In the genomic region with DNA sequence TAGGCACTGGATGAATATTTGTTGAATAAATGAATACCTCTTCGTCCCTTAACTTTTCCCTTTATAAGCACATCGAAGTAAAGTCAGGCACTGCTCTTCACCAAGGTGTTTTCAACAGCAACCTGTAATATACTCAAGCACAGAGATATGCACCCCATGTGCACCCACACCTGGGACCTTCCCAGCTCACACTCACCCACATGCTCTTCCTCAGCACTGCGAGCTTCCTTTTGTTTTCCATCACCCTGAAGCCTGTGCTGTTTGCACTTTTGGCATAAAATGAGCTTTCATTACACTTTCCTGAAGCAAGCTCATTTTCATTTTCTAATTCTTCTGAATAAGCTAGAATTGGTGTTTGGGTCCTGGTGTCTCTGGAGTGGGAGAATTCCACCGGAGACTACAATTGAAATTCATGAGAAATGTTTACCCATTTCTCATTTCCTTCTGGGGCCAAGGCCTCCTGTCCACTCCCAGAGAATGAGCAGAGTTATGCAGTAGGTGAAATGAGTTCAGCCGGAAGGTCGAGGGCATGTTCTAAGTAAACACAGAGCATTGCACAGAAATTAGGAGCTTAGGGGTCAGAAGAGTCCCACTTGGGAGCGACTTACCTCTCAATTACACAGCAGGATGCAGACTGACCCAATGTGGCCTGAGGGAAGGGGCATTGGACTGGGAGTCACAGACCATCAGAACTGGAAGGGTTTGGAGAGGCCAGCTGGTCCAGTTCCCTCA, we compare ENCODE assay signal across 1 cellular context.
A peak's percentile ranks its signal among the peaks of the same experiment; 100 is the strongest.
TF ChIP-seq lines count a peak whose summit lies in the region.

No MANE protein-coding gene starts in this region.

TF ChIP-seq in HepG2, 621 proteins besides CTCF, POLR2A, EP300 and RAD21 (continued from another document and continues in another):
- TF ChIP-seq PATZ1 (CRISPR knock-in tag; IDR thresholded peaks at IDR 0.05) (0 out of 2 replicates have a peak, but pooled peaks have one; percentile 25), TBX3 (IDR thresholded peaks at IDR 0.05; ENCODE audit: borderline replicate concordance) (0 out of 2 replicates have a peak, but pooled peaks have one; percentile 7), HOXA9 (CRISPR knock-in tag; IDR thresholded peaks at IDR 0.05; ENCODE audit: borderline replicate concordance) (no peak), ZNF292 (CRISPR knock-in tag; IDR thresholded peaks at IDR 0.05; ENCODE audit: borderline replicate concordance, low read depth) (peak; percentile 65; the same call in 1 of the 2 replicates), FOXK1 (CRISPR knock-in tag; IDR thresholded peaks at IDR 0.05; ENCODE audit: borderline replicate concordance, low read depth) (peak; percentile 71; the same call in 1 of the 2 replicates), ZEB1 (IDR thresholded peaks at IDR 0.05; ENCODE audit: insufficient replicate concordance, low read depth) (peak; percentile 35), DR1 (CRISPR knock-in tag; IDR thresholded peaks at IDR 0.05) (no peak), HIC2 (CRISPR knock-in tag; IDR thresholded peaks at IDR 0.05; ENCODE audit: low read depth) (no peak), ZNF180 (CRISPR knock-in tag; IDR thresholded peaks at IDR 0.05; ENCODE audit: borderline replicate concordance, low read depth) (no peak), ZZZ3 (CRISPR knock-in tag; IDR thresholded peaks at IDR 0.05; ENCODE audit: borderline replicate concordance) (0 out of 2 replicates have a peak, but pooled peaks have one; percentile 24), DPF2 (CRISPR knock-in tag; IDR thresholded peaks at IDR 0.05; ENCODE audit: borderline replicate concordance, low read depth) (peak; percentile 95), PLSCR1 (CRISPR knock-in tag; IDR thresholded peaks at IDR 0.05; ENCODE audit: borderline replicate concordance) (no peak), CENPX (CRISPR knock-in tag; IDR thresholded peaks at IDR 0.05) (no peak), ZNF143 (CRISPR knock-in tag; IDR thresholded peaks at IDR 0.05) (no peak), CEBPG (CRISPR knock-in tag; IDR thresholded peaks at IDR 0.05) (peak; percentile 83), ZNF670 (CRISPR knock-in tag; IDR thresholded peaks at IDR 0.05; ENCODE audit: borderline replicate concordance) (no peak), ZSCAN25 (CRISPR knock-in tag; IDR thresholded peaks at IDR 0.05) (no peak), PHF5A (CRISPR knock-in tag; IDR thresholded peaks at IDR 0.05; ENCODE audit: low read depth, unreplicated experiment) (no peak), SKI (IDR thresholded peaks at IDR 0.05; ENCODE audit: partially characterized antibody) (peak; percentile 60), HNRNPK (IDR thresholded peaks at IDR 0.05; ENCODE audit: low read depth, low read length, poor library complexity, severe bottlenecking) (no peak), ASH2L (IDR thresholded peaks at IDR 0.05; ENCODE audit: insufficient read length, low read depth, low read length) (peak; percentile 27), ZGPAT (CRISPR knock-in tag; IDR thresholded peaks at IDR 0.05) (peak; percentile 95), ZBTB44 (CRISPR knock-in tag; IDR thresholded peaks at IDR 0.05) (no peak), KDM5B (CRISPR knock-in tag; IDR thresholded peaks at IDR 0.05; ENCODE audit: borderline replicate concordance) (no peak; the same call in 1 of the 2 replicates), DNMT3B (CRISPR knock-in tag; conservative IDR thresholded peaks at IDR 0.05) (no peak)
- TF ChIP-seq, protein P1, sequence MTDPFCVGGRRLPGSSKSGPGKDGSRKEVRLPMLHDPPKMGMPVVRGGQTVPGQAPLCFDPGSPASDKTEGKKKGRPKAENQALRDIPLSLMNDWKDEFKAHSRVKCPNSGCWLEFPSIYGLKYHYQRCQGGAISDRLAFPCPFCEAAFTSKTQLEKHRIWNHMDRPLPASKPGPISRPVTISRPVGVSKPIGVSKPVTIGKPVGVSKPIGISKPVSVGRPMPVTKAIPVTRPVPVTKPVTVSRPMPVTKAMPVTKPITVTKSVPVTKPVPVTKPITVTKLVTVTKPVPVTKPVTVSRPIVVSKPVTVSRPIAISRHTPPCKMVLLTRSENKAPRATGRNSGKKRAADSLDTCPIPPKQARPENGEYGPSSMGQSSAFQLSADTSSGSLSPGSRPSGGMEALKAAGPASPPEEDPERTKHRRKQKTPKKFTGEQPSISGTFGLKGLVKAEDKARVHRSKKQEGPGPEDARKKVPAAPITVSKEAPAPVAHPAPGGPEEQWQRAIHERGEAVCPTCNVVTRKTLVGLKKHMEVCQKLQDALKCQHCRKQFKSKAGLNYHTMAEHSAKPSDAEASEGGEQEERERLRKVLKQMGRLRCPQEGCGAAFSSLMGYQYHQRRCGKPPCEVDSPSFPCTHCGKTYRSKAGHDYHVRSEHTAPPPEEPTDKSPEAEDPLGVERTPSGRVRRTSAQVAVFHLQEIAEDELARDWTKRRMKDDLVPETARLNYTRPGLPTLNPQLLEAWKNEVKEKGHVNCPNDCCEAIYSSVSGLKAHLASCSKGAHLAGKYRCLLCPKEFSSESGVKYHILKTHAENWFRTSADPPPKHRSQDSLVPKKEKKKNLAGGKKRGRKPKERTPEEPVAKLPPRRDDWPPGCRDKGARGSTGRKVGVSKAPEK (CRISPR knock-in tag; IDR thresholded peaks at IDR 0.05; ENCODE audit: borderline replicate concordance), result no peak
- TF ChIP-seq, protein P2, sequence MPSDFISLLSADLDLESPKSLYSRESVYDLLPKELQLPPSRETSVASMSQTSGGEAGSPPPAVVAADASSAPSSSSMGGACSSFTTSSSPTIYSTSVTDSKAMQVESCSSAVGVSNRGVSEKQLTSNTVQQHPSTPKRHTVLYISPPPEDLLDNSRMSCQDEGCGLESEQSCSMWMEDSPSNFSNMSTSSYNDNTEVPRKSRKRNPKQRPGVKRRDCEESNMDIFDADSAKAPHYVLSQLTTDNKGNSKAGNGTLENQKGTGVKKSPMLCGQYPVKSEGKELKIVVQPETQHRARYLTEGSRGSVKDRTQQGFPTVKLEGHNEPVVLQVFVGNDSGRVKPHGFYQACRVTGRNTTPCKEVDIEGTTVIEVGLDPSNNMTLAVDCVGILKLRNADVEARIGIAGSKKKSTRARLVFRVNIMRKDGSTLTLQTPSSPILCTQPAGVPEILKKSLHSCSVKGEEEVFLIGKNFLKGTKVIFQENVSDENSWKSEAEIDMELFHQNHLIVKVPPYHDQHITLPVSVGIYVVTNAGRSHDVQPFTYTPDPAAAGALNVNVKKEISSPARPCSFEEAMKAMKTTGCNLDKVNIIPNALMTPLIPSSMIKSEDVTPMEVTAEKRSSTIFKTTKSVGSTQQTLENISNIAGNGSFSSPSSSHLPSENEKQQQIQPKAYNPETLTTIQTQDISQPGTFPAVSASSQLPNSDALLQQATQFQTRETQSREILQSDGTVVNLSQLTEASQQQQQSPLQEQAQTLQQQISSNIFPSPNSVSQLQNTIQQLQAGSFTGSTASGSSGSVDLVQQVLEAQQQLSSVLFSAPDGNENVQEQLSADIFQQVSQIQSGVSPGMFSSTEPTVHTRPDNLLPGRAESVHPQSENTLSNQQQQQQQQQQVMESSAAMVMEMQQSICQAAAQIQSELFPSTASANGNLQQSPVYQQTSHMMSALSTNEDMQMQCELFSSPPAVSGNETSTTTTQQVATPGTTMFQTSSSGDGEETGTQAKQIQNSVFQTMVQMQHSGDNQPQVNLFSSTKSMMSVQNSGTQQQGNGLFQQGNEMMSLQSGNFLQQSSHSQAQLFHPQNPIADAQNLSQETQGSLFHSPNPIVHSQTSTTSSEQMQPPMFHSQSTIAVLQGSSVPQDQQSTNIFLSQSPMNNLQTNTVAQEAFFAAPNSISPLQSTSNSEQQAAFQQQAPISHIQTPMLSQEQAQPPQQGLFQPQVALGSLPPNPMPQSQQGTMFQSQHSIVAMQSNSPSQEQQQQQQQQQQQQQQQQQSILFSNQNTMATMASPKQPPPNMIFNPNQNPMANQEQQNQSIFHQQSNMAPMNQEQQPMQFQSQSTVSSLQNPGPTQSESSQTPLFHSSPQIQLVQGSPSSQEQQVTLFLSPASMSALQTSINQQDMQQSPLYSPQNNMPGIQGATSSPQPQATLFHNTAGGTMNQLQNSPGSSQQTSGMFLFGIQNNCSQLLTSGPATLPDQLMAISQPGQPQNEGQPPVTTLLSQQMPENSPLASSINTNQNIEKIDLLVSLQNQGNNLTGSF (CRISPR knock-in tag; IDR thresholded peaks at IDR 0.05), result no peak
- TF ChIP-seq, protein P3, sequence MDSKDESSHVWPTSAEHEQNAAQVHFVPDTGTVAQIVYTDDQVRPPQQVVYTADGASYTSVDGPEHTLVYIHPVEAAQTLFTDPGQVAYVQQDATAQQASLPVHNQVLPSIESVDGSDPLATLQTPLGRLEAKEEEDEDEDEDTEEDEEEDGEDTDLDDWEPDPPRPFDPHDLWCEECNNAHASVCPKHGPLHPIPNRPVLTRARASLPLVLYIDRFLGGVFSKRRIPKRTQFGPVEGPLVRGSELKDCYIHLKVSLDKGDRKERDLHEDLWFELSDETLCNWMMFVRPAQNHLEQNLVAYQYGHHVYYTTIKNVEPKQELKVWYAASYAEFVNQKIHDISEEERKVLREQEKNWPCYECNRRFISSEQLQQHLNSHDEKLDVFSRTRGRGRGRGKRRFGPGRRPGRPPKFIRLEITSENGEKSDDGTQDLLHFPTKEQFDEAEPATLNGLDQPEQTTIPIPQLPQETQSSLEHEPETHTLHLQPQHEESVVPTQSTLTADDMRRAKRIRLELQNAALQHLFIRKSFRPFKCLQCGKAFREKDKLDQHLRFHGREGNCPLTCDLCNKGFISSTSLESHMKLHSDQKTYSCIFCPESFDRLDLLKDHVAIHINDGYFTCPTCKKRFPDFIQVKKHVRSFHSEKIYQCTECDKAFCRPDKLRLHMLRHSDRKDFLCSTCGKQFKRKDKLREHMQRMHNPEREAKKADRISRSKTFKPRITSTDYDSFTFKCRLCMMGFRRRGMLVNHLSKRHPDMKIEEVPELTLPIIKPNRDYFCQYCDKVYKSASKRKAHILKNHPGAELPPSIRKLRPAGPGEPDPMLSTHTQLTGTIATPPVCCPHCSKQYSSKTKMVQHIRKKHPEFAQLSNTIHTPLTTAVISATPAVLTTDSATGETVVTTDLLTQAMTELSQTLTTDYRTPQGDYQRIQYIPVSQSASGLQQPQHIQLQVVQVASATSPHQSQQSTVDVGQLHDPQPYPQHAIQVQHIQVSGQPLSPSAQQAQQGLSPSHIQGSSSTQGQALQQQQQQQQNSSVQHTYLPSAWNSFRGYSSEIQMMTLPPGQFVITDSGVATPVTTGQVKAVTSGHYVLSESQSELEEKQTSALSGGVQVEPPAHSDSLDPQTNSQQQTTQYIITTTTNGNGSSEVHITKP (CRISPR knock-in tag; IDR thresholded peaks at IDR 0.05; ENCODE audit: low read depth), result no peak; the same call in none of the 2 replicates
